11 cellular contexts compared by ENCODE assay signal in genomic region chr18:47912794-47913594, GRCh38. TPM values are rescaled to one million over a fixed set of nuclear protein-coding genes. Genes with fewer than 3 reads are reported as not detected.
DNase-seq lines count a peak whose midpoint lies in the region; ATAC-seq, FAIRE-seq and TF ChIP-seq lines count a peak whose summit lies in the region.
"Had no signal": no experiment of that assay in that cellular context is flagged by ENCODE, and none has a peak within 500 bp of the region (broad histone marks: within the 10 kb centered on the region; RNA-seq: fewer than 3 reads in every experiment).

No MANE protein-coding gene starts in this region.

- no peak overlapping the region for H3K4me2 ChIP-seq in astrocyte (ENCODE audit: low read length)

- H3K27ac ChIP-seq in right cardiac atrium (ENCODE audit: low read length) (peak overlapping the region; percentile 37), astrocyte (ENCODE audit: low read depth, low read length) (no peak overlapping the region), muscle layer of colon (ENCODE audit: low read depth, low read length) (peak overlapping the region; percentile 75), brain microvascular endothelial cell (no peak overlapping the region)
- H3K27ac ChIP-seq: BLaER1 treated with 17β-estradiol and CSF1 and Interleukin-3, amounts not matched to agents 10 nM and 100 nM had no signal

- no peaks in the 10 kb centered on the region for H3K9me3 Mint-ChIP-seq in astrocyte (ENCODE audit: unreplicated experiment)

- H3K36me3 ChIP-seq in astrocyte (ENCODE audit: insufficient read depth, low read length) = no peaks in the 10 kb centered on the region
- no peaks in the 10 kb centered on the region for H3K36me3 ChIP-seq in muscle layer of colon (ENCODE audit: insufficient read depth, low read length)
- H3K36me3 ChIP-seq in brain microvascular endothelial cell (replicated peaks) = no peaks in the 10 kb centered on the region

- WGBS in right cardiac atrium = 87% methylated on average over 11 of the region's 11 CpGs

- ATAC-seq in right cardiac atrium = peak in 1 of 2 donors; percentile 40
- no peak for ATAC-seq in left ventricle myocardium superior

- H3K9ac ChIP-seq in astrocyte (ENCODE audit: low read length) (no peak overlapping the region), muscle layer of colon (ENCODE audit: low read length) (no peak overlapping the region)
- H3K9ac ChIP-seq: BLaER1 treated with 17β-estradiol and CSF1 and Interleukin-3, amounts not matched to agents 10 nM and 100 nM had no signal

- H3K27ac Mint-ChIP-seq in astrocyte (ENCODE audit: unreplicated experiment) = peak overlapping the region; percentile 35

- H3K4me1 ChIP-seq in right cardiac atrium (ENCODE audit: control insufficient read depth, insufficient read depth, low read length) (peaks cover 8% of the 10 kb centered on the region), astrocyte (ENCODE audit: insufficient read depth, low read length) (peaks cover 5% of the 10 kb centered on the region), muscle layer of colon (ENCODE audit: insufficient read depth, low read length) (peaks cover 70% of the 10 kb centered on the region)

- H3K27me3 ChIP-seq in right cardiac atrium (ENCODE audit: control insufficient read depth, insufficient read depth) = no peaks in the 10 kb centered on the region
- no peaks in the 10 kb centered on the region for H3K27me3 ChIP-seq in astrocyte (ENCODE audit: insufficient read depth, low read length)
- no peaks in the 10 kb centered on the region for H3K27me3 ChIP-seq in muscle layer of colon (ENCODE audit: control insufficient read depth in 1 of 2, insufficient read depth in 2 of 2, low read length in 2 of 2)
- H3K27me3 ChIP-seq in brain microvascular endothelial cell (replicated peaks) = no peaks in the 10 kb centered on the region
- H3K27me3 ChIP-seq: BLaER1 treated with 17β-estradiol and CSF1 and Interleukin-3, amounts not matched to agents 10 nM and 100 nM had no signal

- no peak overlapping the region for H3K4me3 Mint-ChIP-seq in astrocyte (ENCODE audit: unreplicated experiment)

- no peak for TF ChIP-seq CTCF in astrocyte (IDR thresholded peaks at IDR 0.05; ENCODE audit: insufficient read depth, low read depth, low read length)
- TF ChIP-seq CTCF in D721Med (IDR thresholded peaks at IDR 0.05; ENCODE audit: insufficient read depth, missing control alignments) = no peak
- no peak for TF ChIP-seq CTCF in brain microvascular endothelial cell (IDR thresholded peaks at IDR 0.05; ENCODE audit: low read depth, low read length, missing control alignments)

- in situ Hi-C loops in brain microvascular endothelial cell (cut with HindIII; ENCODE audit: low pct_ligation_motif_present, low sequenced_read_pairs) = no loop called here

- intact Hi-C loops in right cardiac atrium (cut with DNase I) (no loop called here), left ventricle myocardium superior (cut with micrococcal nuclease) (loop anchor here (10.0 kb wide), 1 partner anchor 48 kb away; no protein-coding TSS in a partner anchor)

- H3K9me3 ChIP-seq in right cardiac atrium (ENCODE audit: control insufficient read depth, low read length) (no peaks in the 10 kb centered on the region), astrocyte (ENCODE audit: insufficient read depth, low read depth, low read length) (no peaks in the 10 kb centered on the region), muscle layer of colon (ENCODE audit: low read length) (no peaks in the 10 kb centered on the region)

- no peak overlapping the region for H2AFZ ChIP-seq in astrocyte (ENCODE audit: low read depth, low read length)

- H3K27me3 Mint-ChIP-seq in astrocyte (ENCODE audit: low read depth, unreplicated experiment) = no peaks in the 10 kb centered on the region

- DNase-seq in right cardiac atrium (peak in 1 of 3 donors; percentile 39), left ventricle myocardium superior (no peak), astrocyte (ENCODE audit: low read depth) (no peak), NCI-H446 (lab: John Stamatoyannopoulos, UW) (no peak), D721Med (ENCODE audit: insufficient read length, low spot score) (no peak), brain microvascular endothelial cell (no peak), hypothalamus (lab: John Stamatoyannopoulos, UW) (no peak)
- DNase-seq: RPMI8226; stimulated activated naive CD4-positive, alpha-beta T cell treated with Interleukin-2 at 50 U/mL for 16 hours had no signal

- peaks cover 7% of the 10 kb centered on the region for H3K36me3 Mint-ChIP-seq in astrocyte (ENCODE audit: low read depth, unreplicated experiment)

- no peak for FAIRE-seq in astrocyte (lab: Jason Lieb, UNC)
- FAIRE-seq in D721Med (lab: Jason Lieb, UNC) = no peak

- H3K4me1 Mint-ChIP-seq in astrocyte (ENCODE audit: low read depth, unreplicated experiment) = peaks cover 35% of the 10 kb centered on the region

- H3K4me3 ChIP-seq in right cardiac atrium (ENCODE audit: low read length) = no peak overlapping the region
- H3K4me3 ChIP-seq in astrocyte (ENCODE audit: insufficient read depth, low read depth, low read length) = no peak overlapping the region
- no peak overlapping the region for H3K4me3 ChIP-seq in muscle layer of colon (ENCODE audit: low read depth in 1 of 2, low read length in 2 of 2)
- no peak overlapping the region for H3K4me3 ChIP-seq in brain microvascular endothelial cell (ENCODE audit: low read depth, low read length)
- H3K4me3 ChIP-seq: BLaER1 treated with 17β-estradiol and CSF1 and Interleukin-3, amounts not matched to agents 10 nM and 100 nM had no signal

- peaks cover 92% of the 10 kb centered on the region for H4K20me1 ChIP-seq in astrocyte (ENCODE audit: insufficient read depth, low read length)

- H3K79me2 ChIP-seq in astrocyte (ENCODE audit: insufficient read depth, low read length) = peaks cover 99% of the 10 kb centered on the region

RNA-seq across cellular contexts. Expression of gene SMAD2, which starts 17.5 kb away (rescaled TPM):
- total RNA-seq in right cardiac atrium (100 to 1,000 TPM in 1 of 4 donors, 10 to 100 TPM in 3; 94.1 to 114 (median 97.4) TPM), left ventricle myocardium superior (74.8 TPM), astrocyte (120 and 144 TPM in 2 replicates)
- polyA plus RNA-seq in right cardiac atrium = 30.7 TPM

Comparison
In these comparisons a context has a peak if more than half of its experiments do, and no peak if none do; other contexts are left out.
1. H3K27ac ChIP-seq: peak in right cardiac atrium (single experiment) and muscle layer of colon (single experiment); none in astrocyte (single experiment) and brain microvascular endothelial cell (single experiment).